In the genomic region with DNA sequence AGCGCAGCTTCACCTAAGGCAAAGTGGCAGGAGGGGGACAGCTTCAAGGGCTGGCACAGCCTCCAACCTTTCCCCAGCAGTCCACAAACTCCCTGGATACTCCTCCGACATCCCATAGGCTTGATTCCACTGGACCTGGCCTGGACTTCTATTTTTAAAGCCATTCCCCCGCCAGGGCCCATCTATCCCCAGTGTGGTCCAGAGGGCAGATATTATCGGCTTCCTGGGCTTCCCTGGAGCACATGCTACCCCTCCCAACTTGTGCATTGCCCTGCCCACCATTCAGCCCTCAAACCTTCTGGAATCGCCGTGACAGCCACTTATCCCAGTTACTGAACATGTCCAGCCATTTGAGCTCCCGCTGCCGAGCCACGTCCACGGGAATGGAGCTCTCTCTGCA, we compare ENCODE assay signal across 20 cellular contexts. TPM values are rescaled to one million over a fixed set of nuclear protein-coding genes. Genes with fewer than 3 reads are reported as not detected.
DNase-seq lines count a peak whose midpoint lies in the region; ATAC-seq and TF ChIP-seq lines count a peak whose summit lies in the region.
"Had no signal": no experiment of that assay in that cellular context is flagged by ENCODE, and none has a peak within 500 bp of the region (broad histone marks: within the 10 kb centered on the region; RNA-seq: fewer than 3 reads in every experiment).

No MANE protein-coding gene starts in this region.

- no peak for DNase-seq in activated CD4-positive, alpha-beta T cell treated with anti-CD3 and anti-CD28 coated beads, Interleukin-2, amount 10 ng/mL, durations not matched to agents 24 days and 14 days
- no peak for DNase-seq in activated CD4-positive, alpha-beta T cell treated with anti-CD3 and anti-CD28 coated beads, Interleukin-2, amount 50 U/mL, for 48 hours
- DNase-seq in left ventricle myocardium superior (peak; percentile 24), left cardiac atrium (no peak), endodermal cell (no peak), cortex of kidney (lab: John Stamatoyannopoulos, UW) (no peak)
- no peak for DNase-seq in stimulated activated naive B cell treated with anti-CD40 and anti-IgM and Interleukin-4, amounts not matched to agents 10 μg/mL and 1 μg/mL and 100 μg/mL, for 72 hours
- no peak for DNase-seq in activated CD8-positive, alpha-beta memory T cell treated with anti-CD3 and anti-CD28 coated beads, Interleukin-2, amount 10 ng/mL, durations not matched to agents 7 days and 5 days
- DNase-seq: 8988T; DMS 273 treated with DMSO at 0.1 percent for 48 hours; GF-D8; GOT3; KBM-7; NCI-H1436; NCI-H2029 treated with DMSO at 0.1 percent for 48 hours; NCI-H2171 treated with DMSO at 0.1 percent for 48 hours; NCI-H446 treated with DMSO at 0.1 percent for 48 hours; NK-92 treated with Interleukin-12 subunit alpha and Interleukin-12 subunit beta, amount 100 ng/mL, for 24 hours had no signal

- no peaks in the 10 kb centered on the region for H3K27me3 Mint-ChIP-seq in activated CD4-positive, alpha-beta T cell treated with anti-CD3 and anti-CD28 coated beads, Interleukin-2, amount 10 ng/mL, durations not matched to agents 24 days and 14 days
- no peaks in the 10 kb centered on the region for H3K27me3 Mint-ChIP-seq in endodermal cell (ENCODE audit: insufficient read depth)
- no peaks in the 10 kb centered on the region for H3K27me3 Mint-ChIP-seq in stimulated activated naive B cell treated with anti-CD40 and anti-IgM and Interleukin-4, amounts not matched to agents 10 μg/mL and 1 μg/mL and 100 μg/mL, for 72 hours
- no peaks in the 10 kb centered on the region for H3K27me3 Mint-ChIP-seq in activated CD8-positive, alpha-beta memory T cell treated with anti-CD3 and anti-CD28 coated beads, Interleukin-2, amount 10 ng/mL, durations not matched to agents 7 days and 5 days

- WGBS in endodermal cell (ENCODE audit: insufficient coverage in 1 of 2, insufficient read length in 1 of 2), 2 experiments = 94 to 97% methylated on average over 8 to 10 of the region's 10 CpGs

- H3K4me1 Mint-ChIP-seq in activated CD4-positive, alpha-beta T cell treated with anti-CD3 and anti-CD28 coated beads, Interleukin-2, amount 10 ng/mL, durations not matched to agents 24 days and 14 days = peaks cover 40% of the 10 kb centered on the region
- H3K4me1 Mint-ChIP-seq in endodermal cell = peaks cover 28% of the 10 kb centered on the region
- peaks cover 35 to 45% of the 10 kb centered on the region in 2 donors for H3K4me1 Mint-ChIP-seq in stimulated activated naive B cell treated with anti-CD40 and anti-IgM and Interleukin-4, amounts not matched to agents 10 μg/mL and 1 μg/mL and 100 μg/mL, for 72 hours
- peaks cover 30% of the 10 kb centered on the region for H3K4me1 Mint-ChIP-seq in activated CD8-positive, alpha-beta memory T cell treated with anti-CD3 and anti-CD28 coated beads, Interleukin-2, amount 10 ng/mL, durations not matched to agents 7 days and 5 days

- no peaks in the 10 kb centered on the region for H3K9me3 ChIP-seq in endodermal cell (ENCODE audit: control insufficient read depth, low read length)

- ATAC-seq in left ventricle myocardium superior = peak; percentile 28
- ATAC-seq in left cardiac atrium = no peak
- no peak for ATAC-seq in stimulated activated naive B cell treated with anti-CD40 and anti-IgM and Interleukin-4, amounts not matched to agents 10 μg/mL and 1 μg/mL and 100 μg/mL, for 72 hours (replicated peaks)
- ATAC-seq in activated CD8-positive, alpha-beta memory T cell treated with anti-CD3 and anti-CD28 coated beads, Interleukin-2, amount 10 ng/mL, durations not matched to agents 7 days and 5 days = no peak

- intact Hi-C loops in activated CD4-positive, alpha-beta T cell treated with anti-CD3 and anti-CD28 coated beads, Interleukin-2, amount 10 ng/mL, durations not matched to agents 24 days and 14 days (cut with micrococcal nuclease) = no loop called here
- intact Hi-C loops in left ventricle myocardium superior (cut with micrococcal nuclease) = no loop called here
- intact Hi-C loops in left cardiac atrium (cut with DNase I) = no loop called here

- H3K36me3 ChIP-seq in endodermal cell (ENCODE audit: control insufficient read depth, insufficient read depth, low read length) = peaks cover 30% of the 10 kb centered on the region

- no peak overlapping the region for H3K4me3 ChIP-seq in endodermal cell (ENCODE audit: low read length)

- peaks cover 7% of the 10 kb centered on the region for H3K4me1 ChIP-seq in endodermal cell (ENCODE audit: control insufficient read depth, insufficient read depth, low read length)

- no peaks in the 10 kb centered on the region for H3K27me3 ChIP-seq in endodermal cell (ENCODE audit: control insufficient read depth, insufficient read depth, low read length, poor library complexity, severe bottlenecking)

- CTCF ChIA-PET in activated CD8-positive, alpha-beta memory T cell treated with anti-CD3 and anti-CD28 coated beads, Interleukin-2, amount 10 ng/mL, durations not matched to agents 7 days and 5 days (lab: Charles Lee) = interaction anchor here (0.9 to 2.4 kb wide), 4 partner anchors 10 to 43 kb away, joined by 3 to 16 read pairs (median 4); a partner anchor contains a TSS

- TF ChIP-seq CTCF in endodermal cell (conservative IDR thresholded peaks at IDR 0.05) = no peak

- no peak overlapping the region for H3K27ac ChIP-seq in endodermal cell (ENCODE audit: low read depth, low read length)

- H3K9ac ChIP-seq in endodermal cell (ENCODE audit: extremely low read depth, low read length, poor library complexity, severe bottlenecking) = no peak overlapping the region

- peaks cover 54% of the 10 kb centered on the region for H3K36me3 Mint-ChIP-seq in activated CD4-positive, alpha-beta T cell treated with anti-CD3 and anti-CD28 coated beads, Interleukin-2, amount 10 ng/mL, durations not matched to agents 24 days and 14 days (ENCODE audit: low read depth)
- peaks cover 43% of the 10 kb centered on the region for H3K36me3 Mint-ChIP-seq in endodermal cell (ENCODE audit: low read depth)
- H3K36me3 Mint-ChIP-seq in stimulated activated naive B cell treated with anti-CD40 and anti-IgM and Interleukin-4, amounts not matched to agents 10 μg/mL and 1 μg/mL and 100 μg/mL, for 72 hours = peaks cover 35 to 64% of the 10 kb centered on the region in 2 donors
- peaks cover 51% of the 10 kb centered on the region for H3K36me3 Mint-ChIP-seq in activated CD8-positive, alpha-beta memory T cell treated with anti-CD3 and anti-CD28 coated beads, Interleukin-2, amount 10 ng/mL, durations not matched to agents 7 days and 5 days

- H3K27ac Mint-ChIP-seq in activated CD4-positive, alpha-beta T cell treated with anti-CD3 and anti-CD28 coated beads, Interleukin-2, amount 10 ng/mL, durations not matched to agents 24 days and 14 days = peak overlapping the region; percentile 41
- peak overlapping the region; percentile 72 for H3K27ac Mint-ChIP-seq in endodermal cell
- H3K27ac Mint-ChIP-seq in stimulated activated naive B cell treated with anti-CD40 and anti-IgM and Interleukin-4, amounts not matched to agents 10 μg/mL and 1 μg/mL and 100 μg/mL, for 72 hours = peak overlapping the region; percentile 4
- no peak overlapping the region for H3K27ac Mint-ChIP-seq in activated CD8-positive, alpha-beta memory T cell treated with anti-CD3 and anti-CD28 coated beads, Interleukin-2, amount 10 ng/mL, durations not matched to agents 7 days and 5 days

- no peaks in the 10 kb centered on the region for H3K9me3 Mint-ChIP-seq in activated CD4-positive, alpha-beta T cell treated with anti-CD3 and anti-CD28 coated beads, Interleukin-2, amount 10 ng/mL, durations not matched to agents 24 days and 14 days
- no peaks in the 10 kb centered on the region for H3K9me3 Mint-ChIP-seq in endodermal cell
- no peaks in the 10 kb centered on the region for H3K9me3 Mint-ChIP-seq in stimulated activated naive B cell treated with anti-CD40 and anti-IgM and Interleukin-4, amounts not matched to agents 10 μg/mL and 1 μg/mL and 100 μg/mL, for 72 hours
- H3K9me3 Mint-ChIP-seq in activated CD8-positive, alpha-beta memory T cell treated with anti-CD3 and anti-CD28 coated beads, Interleukin-2, amount 10 ng/mL, durations not matched to agents 7 days and 5 days (ENCODE audit: low read depth) = no peaks in the 10 kb centered on the region

- no peak overlapping the region for H3K4me3 Mint-ChIP-seq in activated CD4-positive, alpha-beta T cell treated with anti-CD3 and anti-CD28 coated beads, Interleukin-2, amount 10 ng/mL, durations not matched to agents 24 days and 14 days
- H3K4me3 Mint-ChIP-seq in endodermal cell = no peak overlapping the region
- no peak overlapping the region for H3K4me3 Mint-ChIP-seq in stimulated activated naive B cell treated with anti-CD40 and anti-IgM and Interleukin-4, amounts not matched to agents 10 μg/mL and 1 μg/mL and 100 μg/mL, for 72 hours
- no peak overlapping the region for H3K4me3 Mint-ChIP-seq in activated CD8-positive, alpha-beta memory T cell treated with anti-CD3 and anti-CD28 coated beads, Interleukin-2, amount 10 ng/mL, durations not matched to agents 7 days and 5 days

RNA-seq across cellular contexts. Expression of a gene that starts 5.1 kb away (rescaled TPM):
- total RNA-seq in activated CD4-positive, alpha-beta T cell treated with anti-CD3 and anti-CD28 coated beads, Interleukin-2, amount 10 ng/mL, durations not matched to agents 24 days and 14 days = 68.9 TPM in 2 replicates
- total RNA-seq in left ventricle myocardium superior = 26.4 TPM
- 10 to 100 TPM; 23.4 to 30.5 TPM for total RNA-seq in left cardiac atrium
- 10 to 100 TPM; 30.7 to 36.3 TPM for total RNA-seq in endodermal cell
- polyA plus RNA-seq in endodermal cell (2013, experiment 1 of 2) = 32.4 TPM
- polyA plus RNA-seq in endodermal cell (2013, experiment 2 of 2) = 27.8 TPM
- total RNA-seq in activated CD8-positive, alpha-beta memory T cell treated with anti-CD3 and anti-CD28 coated beads, Interleukin-2, amount 10 ng/mL, durations not matched to agents 7 days and 5 days = 10 to 100 TPM; 84.1 to 87.3 TPM

RNA-seq across cellular contexts. Expression of a gene that starts 9.4 kb away (rescaled TPM):
- total RNA-seq in activated CD4-positive, alpha-beta T cell treated with anti-CD3 and anti-CD28 coated beads, Interleukin-2, amount 10 ng/mL, durations not matched to agents 24 days and 14 days = 1.0 and 1.3 TPM in 2 replicates
- total RNA-seq in left ventricle myocardium superior (not detected), left cardiac atrium (not detected), endodermal cell (1 to 10 TPM in 1 of 2 donors, not detected in 1; 1.2 TPM)
- 0.64 TPM for polyA plus RNA-seq in endodermal cell (2013, experiment 1 of 2)
- 0.62 TPM for polyA plus RNA-seq in endodermal cell (2013, experiment 2 of 2)
- total RNA-seq in activated CD8-positive, alpha-beta memory T cell treated with anti-CD3 and anti-CD28 coated beads, Interleukin-2, amount 10 ng/mL, durations not matched to agents 7 days and 5 days = 1 to 10 TPM in 1 of 2 experiments, not detected in 1; 1.0 TPM
- total RNA-seq: Daoy, RPMI7951 had no signal

RNA-seq across cellular contexts. Expression of a gene that starts 10.1 kb away (rescaled TPM):
- 80.5 and 93.2 TPM in 2 replicates for total RNA-seq in activated CD4-positive, alpha-beta T cell treated with anti-CD3 and anti-CD28 coated beads, Interleukin-2, amount 10 ng/mL, durations not matched to agents 24 days and 14 days
- total RNA-seq in left ventricle myocardium superior = 29.3 TPM
- total RNA-seq in left cardiac atrium = 10 to 100 TPM; 35.5 to 47.8 TPM
- total RNA-seq in endodermal cell = 10 to 100 TPM; 75.4 to 76.0 TPM
- 39.8 TPM for polyA plus RNA-seq in endodermal cell (2013, experiment 1 of 2)
- polyA plus RNA-seq in endodermal cell (2013, experiment 2 of 2) = 35.9 TPM
- total RNA-seq in activated CD8-positive, alpha-beta memory T cell treated with anti-CD3 and anti-CD28 coated beads, Interleukin-2, amount 10 ng/mL, durations not matched to agents 7 days and 5 days = 10 to 100 TPM; 70.0 to 94.9 TPM

RNA-seq across cellular contexts. Expression of a gene that starts 17.2 kb away (rescaled TPM):
- 162 and 163 TPM in 2 replicates for total RNA-seq in activated CD4-positive, alpha-beta T cell treated with anti-CD3 and anti-CD28 coated beads, Interleukin-2, amount 10 ng/mL, durations not matched to agents 24 days and 14 days
- total RNA-seq in left ventricle myocardium superior (2.5 TPM), left cardiac atrium (1 to 10 TPM; 2.0 to 3.4 TPM), endodermal cell (1 to 10 TPM; 1.1 to 2.3 TPM)
- 3.3 TPM for polyA plus RNA-seq in endodermal cell (2013, experiment 1 of 2)
- polyA plus RNA-seq in endodermal cell (2013, experiment 2 of 2) = 2.0 TPM
- total RNA-seq in activated CD8-positive, alpha-beta memory T cell treated with anti-CD3 and anti-CD28 coated beads, Interleukin-2, amount 10 ng/mL, durations not matched to agents 7 days and 5 days = 100 to 1,000 TPM; 259 to 278 TPM
- total RNA-seq: Daoy, RPMI7951 had no signal

RNA-seq across cellular contexts. Expression of a gene that starts 30.0 kb away (rescaled TPM):
- total RNA-seq in activated CD4-positive, alpha-beta T cell treated with anti-CD3 and anti-CD28 coated beads, Interleukin-2, amount 10 ng/mL, durations not matched to agents 24 days and 14 days = 16.5 and 18.3 TPM in 2 replicates
- 5.2 TPM for total RNA-seq in left ventricle myocardium superior
- total RNA-seq in left cardiac atrium = 1 to 10 TPM; 5.4 to 6.4 TPM
- total RNA-seq in endodermal cell = 10 to 100 TPM; 40.1 to 58.4 TPM
- polyA plus RNA-seq in endodermal cell (2013, experiment 1 of 2) = 66.8 TPM
- 70.0 TPM for polyA plus RNA-seq in endodermal cell (2013, experiment 2 of 2)
- total RNA-seq in activated CD8-positive, alpha-beta memory T cell treated with anti-CD3 and anti-CD28 coated beads, Interleukin-2, amount 10 ng/mL, durations not matched to agents 7 days and 5 days = 10 to 100 TPM; 13.7 to 15.6 TPM
